23 cellular contexts compared by ENCODE assay signal in the genomic region with DNA sequence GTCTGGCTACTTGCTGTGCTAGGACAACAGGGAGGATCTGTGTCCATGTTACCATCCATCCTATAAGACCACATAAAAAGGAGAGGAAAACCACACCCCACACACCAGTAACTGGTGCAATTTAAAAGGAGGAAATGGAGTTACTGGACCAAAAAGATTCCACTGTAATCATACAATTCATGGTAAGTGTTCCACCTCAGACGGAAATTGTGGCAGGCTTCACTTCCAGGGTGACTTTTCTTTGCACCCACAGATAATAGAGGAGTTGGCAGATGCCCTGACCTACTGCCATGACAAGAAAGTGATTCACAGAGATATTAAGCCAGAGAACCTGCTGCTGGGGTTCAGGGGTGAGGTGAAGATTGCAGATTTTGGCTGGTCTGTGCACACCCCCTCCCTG. TPM values are rescaled to one million over a fixed set of nuclear protein-coding genes. Genes with fewer than 3 reads are reported as not detected.
"Had no signal": no experiment of that assay in that cellular context is flagged by ENCODE, and none has a peak within 500 bp of the region (broad histone marks: within the 10 kb centered on the region; RNA-seq: fewer than 3 reads in every experiment).

No MANE protein-coding gene starts in this region.

- DNase-seq: activated CD4-positive, alpha-beta T cell treated with anti-CD3 and anti-CD28 coated beads, Interleukin-2, amount 10 ng/mL, durations not matched to agents 7 days and 5 days; activated CD8-positive, alpha-beta T cell treated with anti-CD3 and anti-CD28 coated beads for 36 hours; activated naive CD4-positive, alpha-beta T cell treated with Interleukin-2 at 50 U/mL for 16 hours; activated naive CD8-positive, alpha-beta T cell treated with anti-CD3 and anti-CD28 coated beads for 36 hours; activated T-cell treated with anti-CD3 and anti-CD28 coated beads, Interleukin-2, amount 50 U/mL, for 48 hours; central memory CD4-positive, alpha-beta T cell; effector memory CD8-positive, alpha-beta T cell; esophagus squamous epithelium; gastrocnemius medialis; hypothalamus; left ventricle myocardium inferior; mammary epithelial cell; ovary; spleen; stimulated activated CD4-positive, alpha-beta T cell treated with anti-CD3 and anti-CD28 coated beads, Interleukin-4, amount 100 ng/mL, for 24 hours; T-helper 9 cell; transverse colon; uterus had no signal

- H3K27me3 Mint-ChIP-seq: activated CD4-positive, alpha-beta T cell treated with anti-CD3 and anti-CD28 coated beads, Interleukin-2, amount 10 ng/mL, durations not matched to agents 7 days and 5 days; activated CD8-positive, alpha-beta T cell treated with anti-CD3 and anti-CD28 coated beads for 36 hours; activated naive CD8-positive, alpha-beta T cell treated with anti-CD3 and anti-CD28 coated beads for 36 hours; natural killer cell treated with Interleukin-12 subunit alpha and Interleukin-12 subunit beta and Interleukin-15 and Interleukin-18, amount 100 ng/mL, for 72 hours; stimulated activated naive CD8-positive, alpha-beta T cell treated with anti-CD3 and anti-CD28 coated beads, Interleukin-15, Interleukin-2, amounts not matched to agents 100 ng/mL and 50 ng/mL, for 24 hours had no signal

- H3K36me3 Mint-ChIP-seq: activated naive CD8-positive, alpha-beta T cell treated with anti-CD3 and anti-CD28 coated beads for 36 hours; mesothelial cell of epicardium; natural killer cell treated with Interleukin-12 subunit alpha and Interleukin-12 subunit beta and Interleukin-15 and Interleukin-18, amount 100 ng/mL, for 72 hours had no signal

- H3K9me3 Mint-ChIP-seq: activated CD4-positive, alpha-beta T cell treated with anti-CD3 and anti-CD28 coated beads, Interleukin-2, amount 10 ng/mL, durations not matched to agents 7 days and 5 days; activated CD8-positive, alpha-beta T cell treated with anti-CD3 and anti-CD28 coated beads for 36 hours; activated naive CD8-positive, alpha-beta T cell treated with anti-CD3 and anti-CD28 coated beads for 36 hours; effector memory CD8-positive, alpha-beta T cell; mesothelial cell of epicardium; natural killer cell treated with Interleukin-12 subunit alpha and Interleukin-12 subunit beta and Interleukin-15 and Interleukin-18, amount 100 ng/mL, for 72 hours; stimulated activated naive CD8-positive, alpha-beta T cell treated with anti-CD3 and anti-CD28 coated beads, Interleukin-15, Interleukin-2, amounts not matched to agents 100 ng/mL and 50 ng/mL, for 24 hours had no signal

- H3K27ac Mint-ChIP-seq: activated CD4-positive, alpha-beta T cell treated with anti-CD3 and anti-CD28 coated beads, Interleukin-2, amount 10 ng/mL, durations not matched to agents 7 days and 5 days; activated CD8-positive, alpha-beta T cell treated with anti-CD3 and anti-CD28 coated beads for 36 hours; activated naive CD8-positive, alpha-beta T cell treated with anti-CD3 and anti-CD28 coated beads for 36 hours; effector memory CD8-positive, alpha-beta T cell; mesothelial cell of epicardium; natural killer cell treated with Interleukin-12 subunit alpha and Interleukin-12 subunit beta and Interleukin-15 and Interleukin-18, amount 100 ng/mL, for 72 hours; stimulated activated naive CD8-positive, alpha-beta T cell treated with anti-CD3 and anti-CD28 coated beads, Interleukin-15, Interleukin-2, amounts not matched to agents 100 ng/mL and 50 ng/mL, for 24 hours had no signal

- ATAC-seq: activated CD4-positive, CD25-positive, alpha-beta regulatory T cell treated with anti-CD3 and anti-CD28 coated beads, Interleukin-2, amount 50 U/mL, for 24 hours; activated CD8-positive, alpha-beta T cell treated with anti-CD3 and anti-CD28 coated beads for 36 hours; effector memory CD8-positive, alpha-beta T cell; gastrocnemius medialis; natural killer cell treated with Interleukin-12 subunit alpha and Interleukin-12 subunit beta and Interleukin-15 and Interleukin-18, amount 100 ng/mL, for 72 hours had no signal

- H3K4me3 Mint-ChIP-seq: activated CD4-positive, alpha-beta T cell treated with anti-CD3 and anti-CD28 coated beads, Interleukin-2, amount 10 ng/mL, durations not matched to agents 7 days and 5 days; activated CD8-positive, alpha-beta T cell treated with anti-CD3 and anti-CD28 coated beads for 36 hours; activated naive CD8-positive, alpha-beta T cell treated with anti-CD3 and anti-CD28 coated beads for 36 hours; effector memory CD8-positive, alpha-beta T cell; mesothelial cell of epicardium; natural killer cell treated with Interleukin-12 subunit alpha and Interleukin-12 subunit beta and Interleukin-15 and Interleukin-18, amount 100 ng/mL, for 72 hours; stimulated activated naive CD8-positive, alpha-beta T cell treated with anti-CD3 and anti-CD28 coated beads, Interleukin-15, Interleukin-2, amounts not matched to agents 100 ng/mL and 50 ng/mL, for 24 hours had no signal

- H3K4me1 Mint-ChIP-seq: activated naive CD8-positive, alpha-beta T cell treated with anti-CD3 and anti-CD28 coated beads for 36 hours; mesothelial cell of epicardium had no signal

- H3K27ac ChIP-seq: esophagus squamous epithelium, gastrocnemius medialis, left ventricle myocardium inferior, ovary, prostate gland, transverse colon, uterus had no signal

RNA-seq across cellular contexts. Expression of gene AURKC, which starts 2.4 kb away (rescaled TPM):
- total RNA-seq: transverse colon had no signal
